ENCODE assay signal across 8 cellular contexts in the genomic region with DNA sequence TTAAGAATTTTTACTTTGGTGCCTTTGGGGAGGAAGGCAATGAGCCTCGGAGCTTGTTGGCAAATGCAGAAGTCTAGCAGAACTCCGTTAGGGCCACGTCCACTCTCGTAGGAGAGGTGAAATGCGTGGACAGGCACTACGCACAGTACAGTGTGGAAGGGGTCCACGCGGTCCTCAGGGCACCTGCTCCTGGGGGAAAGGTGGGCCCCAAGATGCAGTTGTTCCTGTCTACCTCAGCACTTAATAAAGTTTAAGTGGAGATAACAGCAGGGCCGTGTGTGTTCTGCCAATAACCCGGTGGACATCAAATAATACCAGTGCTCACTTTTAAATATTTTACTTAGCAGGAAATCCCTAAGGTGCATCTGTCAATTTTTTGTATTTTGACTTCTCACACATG. TPM values are rescaled to one million over a fixed set of nuclear protein-coding genes. Genes with fewer than 3 reads are reported as not detected.
A peak's percentile ranks its signal among the peaks of the same experiment; 100 is the strongest.
DNase-seq lines count a peak whose midpoint lies in the region; TF ChIP-seq lines count a peak whose summit lies in the region.

No MANE protein-coding gene starts in this region.

- no CpG with 5 or more reads among the region's 10 CpGs for WGBS in trophoblast cell (ENCODE audit: extremely low coverage, insufficient coverage, insufficient read length)

- TF ChIP-seq CTCF in GM06990 (IDR thresholded peaks at IDR 0.05; ENCODE audit: insufficient read depth, low read length, poor library complexity, severe bottlenecking) (no peak), RWPE1 (conservative IDR thresholded peaks at IDR 0.05; ENCODE audit: low read depth) (no peak), epithelial cell of proximal tubule (conservative IDR thresholded peaks at IDR 0.05; ENCODE audit: low read depth, low read length) (no peak)

- no peak overlapping the region for H4K8ac ChIP-seq in trophoblast cell (ENCODE audit: low read depth, low read length)

- no peak overlapping the region for H4K12ac ChIP-seq in trophoblast cell (ENCODE audit: low read depth, low read length)

- H3K79me1 ChIP-seq in trophoblast cell (ENCODE audit: low read length), result peaks cover 5% of the 10 kb centered on the region

- no peak overlapping the region for H2BK120ac ChIP-seq in trophoblast cell (ENCODE audit: insufficient read depth, low read length, poor library complexity)

- no peak overlapping the region for H2AK5ac ChIP-seq in trophoblast cell (ENCODE audit: low read length)

- no peak overlapping the region for H2AFZ ChIP-seq in trophoblast cell (ENCODE audit: insufficient read depth, low read length, poor library complexity)

- H3K14ac ChIP-seq in trophoblast cell (ENCODE audit: low read length), result no peak overlapping the region

- H3K4ac ChIP-seq in trophoblast cell (ENCODE audit: low read depth, low read length), result no peak overlapping the region

- H4K91ac ChIP-seq in trophoblast cell (ENCODE audit: low read depth, low read length), result no peak overlapping the region

- H3K4me2 ChIP-seq in trophoblast cell (ENCODE audit: low read length), result peak overlapping the region; percentile 84

- H3K9ac ChIP-seq in trophoblast cell (ENCODE audit: low read length), result peak overlapping the region; percentile 56

- CTCF ChIA-PET in RWPE1 (lab: Yijun Ruan, JAX), result no interaction called here

- H3K79me2 ChIP-seq in trophoblast cell (ENCODE audit: control insufficient read depth, insufficient read depth, low read length, poor library complexity), result peaks cover 12% of the 10 kb centered on the region

- no peak for DNase-seq in GM06990 (ENCODE audit: extremely low read depth, insufficient read length)
- no peak for DNase-seq in RWPE1 (ENCODE audit: low spot score)
- no peak for DNase-seq in epithelial cell of proximal tubule (ENCODE audit: low read depth)
- DNase-seq in trophoblast cell, result no peak
- no peak for DNase-seq in HPDE6-E6E7 (ENCODE audit: extremely low spot score)
- DNase-seq in NCI-H1105 treated with DMSO at 0.1 percent for 48 hours (lab: John Stamatoyannopoulos, UW), result no peak
- no peak for DNase-seq in NCI-H345 (lab: John Stamatoyannopoulos, UW)
- DNase-seq in effector memory CD4-positive, alpha-beta T cell, result no peak

- H3K27me3 ChIP-seq in GM06990 (replicated peaks; ENCODE audit: control insufficient read depth, insufficient read depth, low read length) (no peaks in the 10 kb centered on the region), trophoblast cell (ENCODE audit: insufficient read depth, low read length) (peaks cover 17% of the 10 kb centered on the region)
- H3K27me3 ChIP-seq in effector memory CD4-positive, alpha-beta T cell (replicated peaks; ENCODE audit: control insufficient read depth, insufficient read depth, low read length, poor library complexity, severe bottlenecking), result no peaks in the 10 kb centered on the region

- H3K4me3 ChIP-seq in GM06990 (replicated peaks; ENCODE audit: low read depth, low read length) (peak overlapping the region; percentile 80), epithelial cell of proximal tubule (ENCODE audit: low read depth, low read length) (peak overlapping the region; percentile 90), trophoblast cell (ENCODE audit: low read depth, low read length) (no peak overlapping the region)
- H3K4me3 ChIP-seq in effector memory CD4-positive, alpha-beta T cell (ENCODE audit: insufficient read depth, low read depth, low read length, poor library complexity, severe bottlenecking), result no peak overlapping the region

- peaks cover 2% of the 10 kb centered on the region for H3K9me3 ChIP-seq in trophoblast cell (ENCODE audit: insufficient read depth, low read depth, low read length)
- H3K9me3 ChIP-seq in effector memory CD4-positive, alpha-beta T cell (ENCODE audit: control insufficient read depth, low read length), result no peaks in the 10 kb centered on the region

- peak overlapping the region; percentile 78 for H3K23ac ChIP-seq in trophoblast cell (ENCODE audit: low read length)

- peak overlapping the region; percentile 100 for H3K27ac ChIP-seq in RWPE1
- no peak overlapping the region for H3K27ac ChIP-seq in trophoblast cell (ENCODE audit: low read depth, low read length)
- no peak overlapping the region for H3K27ac ChIP-seq in effector memory CD4-positive, alpha-beta T cell (ENCODE audit: insufficient read depth, low read length, poor library complexity, severe bottlenecking)

- H3K36me3 ChIP-seq in GM06990 (ENCODE audit: control insufficient read depth, insufficient read depth, low read length) (no peaks in the 10 kb centered on the region), trophoblast cell (ENCODE audit: control insufficient read depth in 1 of 2, insufficient read depth in 2 of 2, low read length in 2 of 2) (peaks cover 2% of the 10 kb centered on the region in 2 experiments)
- no peaks in the 10 kb centered on the region for H3K36me3 ChIP-seq in effector memory CD4-positive, alpha-beta T cell (ENCODE audit: control insufficient read depth, insufficient read depth, low read length)

- POLR2A ChIA-PET in RWPE1 (lab: Yijun Ruan, JAX; ENCODE audit: low non-redundant PET), result no interaction called here

- no peak overlapping the region for H2BK12ac ChIP-seq in trophoblast cell (ENCODE audit: low read length)

- no peak overlapping the region for H2BK5ac ChIP-seq in trophoblast cell (ENCODE audit: low read depth, low read length, poor library complexity)

- peaks cover 15 to 18% of the 10 kb centered on the region in 2 experiments for H3K4me1 ChIP-seq in trophoblast cell (ENCODE audit: control insufficient read depth in 1 of 2, insufficient read depth in 2 of 2, low read length in 2 of 2)
- peaks cover 18% of the 10 kb centered on the region for H3K4me1 ChIP-seq in effector memory CD4-positive, alpha-beta T cell (ENCODE audit: control insufficient read depth, insufficient read depth, low read length, poor library complexity, severe bottlenecking)

- H3K18ac ChIP-seq in trophoblast cell (ENCODE audit: low read length), result no peak overlapping the region

RNA-seq across cellular contexts. Expression of gene RAB11FIP3, which starts 1.8 kb away (rescaled TPM):
- total RNA-seq in epithelial cell of proximal tubule, result 26.6 and 29.1 TPM in 2 replicates
- 13.6 and 14.0 TPM in 2 replicates for polyA plus RNA-seq in trophoblast cell (2013)

RNA-seq across cellular contexts. Expression of gene DECR2, which starts 25.6 kb away (rescaled TPM):
- 12.9 and 20.8 TPM in 2 replicates for total RNA-seq in epithelial cell of proximal tubule
- polyA plus RNA-seq in trophoblast cell (2013), result 13.6 TPM in 2 replicates

RNA-seq across cellular contexts. Expression of gene NME4, which starts 30.3 kb away (rescaled TPM):
- total RNA-seq in epithelial cell of proximal tubule, result 82.3 and 93.2 TPM in 2 replicates
- 175 and 192 TPM in 2 replicates for polyA plus RNA-seq in trophoblast cell (2013)

RNA-seq across cellular contexts. Expression of gene PGAP6, which starts 45.5 kb away (rescaled TPM):
- total RNA-seq in epithelial cell of proximal tubule, result 69.3 and 87.2 TPM in 2 replicates
- 80.1 and 80.9 TPM in 2 replicates for polyA plus RNA-seq in trophoblast cell (2013)

RNA-seq across cellular contexts. Expression of gene MRPL28, which starts 57.0 kb away (rescaled TPM):
- 188 and 253 TPM in 2 replicates for total RNA-seq in epithelial cell of proximal tubule
- polyA plus RNA-seq in trophoblast cell (2013), result 61.1 and 61.4 TPM in 2 replicates

Comparison
In these comparisons a context has a peak if more than half of its experiments do, and no peak if none do; other contexts are left out.
1. H3K4me3 ChIP-seq: peak in GM06990 (single experiment) and epithelial cell of proximal tubule (single experiment); none in trophoblast cell (single experiment) and effector memory CD4-positive, alpha-beta T cell (single experiment).